Comparison of ENCODE assay signal across 1 cellular context in genomic region chr4:114590360-114590759, GRCh38. TPM values are rescaled to one million over a fixed set of nuclear protein-coding genes. Genes with fewer than 3 reads are reported as not detected.
"Had no signal": no experiment of that assay in that cellular context is flagged by ENCODE, and none has a peak within 500 bp of the region (broad histone marks: within the 10 kb centered on the region; RNA-seq: fewer than 3 reads in every experiment).

No MANE protein-coding gene starts in this region.

RNA-seq across cellular contexts. Expression of gene UGT8, which starts 8.2 kb away (rescaled TPM):
- total RNA-seq: dermis microvascular lymphatic vessel endothelial cell had no signal
